8 cellular contexts compared by ENCODE assay signal in genomic region chr5:139439013-139439903, GRCh38. TPM values are rescaled to one million over a fixed set of nuclear protein-coding genes. Genes with fewer than 3 reads are reported as not detected.
DNase-seq lines count a peak whose midpoint lies in the region; ATAC-seq and TF ChIP-seq lines count a peak whose summit lies in the region.

TSS of gene DNAJC18 (minus strand) at chr5:139439525. CDS start at chr5:139439445, 80 bp downstream.

- intact Hi-C loops in Panc1 (cut with micrococcal nuclease; ENCODE audit: unreplicated experiment), result no loop called here

- no peaks in the 10 kb centered on the region for H3K27me3 Mint-ChIP-seq in activated T-cell treated with anti-CD3 and anti-CD28 coated beads, Interleukin-2, amount 50 U/mL, for 4 hours (ENCODE audit: low read depth)

- peaks cover 5% of the 10 kb centered on the region for H3K36me3 Mint-ChIP-seq in activated T-cell treated with anti-CD3 and anti-CD28 coated beads, Interleukin-2, amount 50 U/mL, for 4 hours (ENCODE audit: insufficient read depth)

- DNase-seq in DMS53 (lab: John Stamatoyannopoulos, UW), result peak; percentile 96
- peak; percentile 14 for DNase-seq in KG1 (lab: John Stamatoyannopoulos, UW)
- DNase-seq in Panc1 (ENCODE audit: low read depth, low spot score), result peak; percentile 46
- peak; percentile 84 for DNase-seq in activated T-cell treated with anti-CD3 and anti-CD28 coated beads, Interleukin-2, amount 50 U/mL, for 4 hours
- DNase-seq in stimulated activated CD8-positive, alpha-beta memory T cell treated with anti-CD3 and anti-CD28 coated beads, Interleukin-7, amount 100 ng/mL, for 24 hours (ENCODE audit: low read depth), result peak; percentile 82

- H3K27me3 ChIP-seq in Panc1 (ENCODE audit: control insufficient read depth, insufficient read depth, low read length) (no peaks in the 10 kb centered on the region; the same call in 1 of the 2 replicates), mucosa of stomach (ENCODE audit: control insufficient read depth, insufficient read depth, low read length) (no peaks in the 10 kb centered on the region)

- H3K36me3 ChIP-seq in Panc1 (ENCODE audit: control insufficient read depth, insufficient read depth, low read length), result no peaks in the 10 kb centered on the region
- H3K36me3 ChIP-seq in mucosa of stomach (ENCODE audit: control insufficient read depth, insufficient read depth, low read length), result no peaks in the 10 kb centered on the region

- H3K4me3 Mint-ChIP-seq in activated T-cell treated with anti-CD3 and anti-CD28 coated beads, Interleukin-2, amount 50 U/mL, for 4 hours, result peak within 1 kb of the TSS; percentile 97

- H3K4me1 ChIP-seq in Panc1 (ENCODE audit: control insufficient read depth, insufficient read depth, low read length) (peaks cover 3% of the 10 kb centered on the region; the same call in 1 of the 2 replicates), mucosa of stomach (ENCODE audit: control insufficient read depth, insufficient read depth, low read length) (peaks cover 3% of the 10 kb centered on the region)

- H3K9me3 Mint-ChIP-seq in activated T-cell treated with anti-CD3 and anti-CD28 coated beads, Interleukin-2, amount 50 U/mL, for 4 hours, result no peaks in the 10 kb centered on the region

- H3K9ac ChIP-seq in mucosa of stomach (ENCODE audit: low read length), result peak within 1 kb of the TSS; percentile 86

- in situ Hi-C loops in Panc1 (cut with HindIII; ENCODE audit: low pct_unique_long_range_greater_than_20kb, low sequenced_read_pairs), result no loop called here

- H3K4me1 Mint-ChIP-seq in activated T-cell treated with anti-CD3 and anti-CD28 coated beads, Interleukin-2, amount 50 U/mL, for 4 hours (ENCODE audit: low read depth), result peaks cover 54% of the 10 kb centered on the region

- ATAC-seq in GM21723 (IDR thresholded peaks at IDR 0.05; ENCODE audit: unreplicated experiment) (peak; percentile 94), Panc1 (peak; percentile 99), esophagus mucosa (peak; percentile 93)
- ATAC-seq in activated T-cell treated with anti-CD3 and anti-CD28 coated beads, Interleukin-2, amount 50 U/mL, for 4 hours, result peak; percentile 93 to 94

- no peak for TF ChIP-seq CTCF in Panc1 (IDR thresholded peaks at IDR 0.05)

- peak within 1 kb of the TSS; percentile 79 for H3K27ac ChIP-seq in Panc1 (ENCODE audit: low read length)

- CTCF ChIA-PET in Panc1 (lab: Charles Lee), result interaction anchor here (0.6 kb wide), 2 partner anchors 93 to 860 kb away, joined by 8 to 9 read pairs; no protein-coding TSS in a partner anchor

- no TSS peak for BruUV-seq in Panc1 (replicated peaks; lab: Mats Ljungman, UMichigan)

- POLR2A ChIA-PET in Panc1 (lab: Charles Lee), result interaction anchor here (0.6 kb wide), 1 partner anchor 173 kb away, joined by 8 read pairs; no protein-coding TSS in a partner anchor

- H3K9me3 ChIP-seq in Panc1 (ENCODE audit: control insufficient read depth, insufficient read depth, low read depth, low read length) (no peaks in the 10 kb centered on the region), mucosa of stomach (ENCODE audit: control insufficient read depth, low read length) (no peaks in the 10 kb centered on the region)

- H3K4me3 ChIP-seq in Panc1 (ENCODE audit: low read depth in 2 of 2, low read length in 2 of 2) (peak within 1 kb of the TSS; percentile 79 to 94), mucosa of stomach (ENCODE audit: low read length) (peak within 1 kb of the TSS; percentile 70)

RNA-seq across cellular contexts. Expression of gene DNAJC18, which starts in this region (rescaled TPM):
- 8.8 TPM for total RNA-seq in Panc1 (2021; ENCODE audit: unreplicated experiment)
- polyA plus RNA-seq in Panc1 (2012; ENCODE audit: insufficient read length), result 8.8 TPM
- 10 to 100 TPM; 22.7 to 32.8 (median 26.2) TPM for total RNA-seq in activated T-cell treated with anti-CD3 and anti-CD28 coated beads, Interleukin-2, amount 50 U/mL, for 4 hours
- total RNA-seq in esophagus mucosa, result 2.2 TPM

Comparison
In these comparisons a context has a peak if more than half of its experiments do, and no peak if none do; other contexts are left out.
1. Peak in every context shown above with its lines: DNase-seq, ATAC-seq, H3K4me3 ChIP-seq and H3K27ac ChIP-seq.
2. DNase-seq: peak in every context shown above with its lines; median percentile 96 in DMS53; 84 in activated T-cell treated with anti-CD3 and anti-CD28 coated beads, Interleukin-2, amount 50 U/mL, for 4 hours; 82 in stimulated activated CD8-positive, alpha-beta memory T cell treated with anti-CD3 and anti-CD28 coated beads, Interleukin-7, amount 100 ng/mL, for 24 hours; 46 in Panc1; 14 in KG1.